ENCODE assay signal across 22 cellular contexts in genomic region chr1:174623640-174624039, GRCh38.
"Had no signal": no experiment of that assay in that cellular context is flagged by ENCODE, and none has a peak within 500 bp of the region (broad histone marks: within the 10 kb centered on the region; RNA-seq: fewer than 3 reads in every experiment).

No MANE protein-coding gene starts in this region.

- H3K4me1 Mint-ChIP-seq: IgD-negative memory B cell had no signal

- H3K27me3 Mint-ChIP-seq: IgD-negative memory B cell had no signal

- H3K9me3 ChIP-seq: SJSA1 had no signal

- H3K27ac Mint-ChIP-seq: IgD-negative memory B cell had no signal

- ATAC-seq: K562 had no signal

- H3K4me1 ChIP-seq: SJSA1 had no signal

- H3K27me3 ChIP-seq: SJSA1 had no signal

- DNase-seq: Kasumi-1, MM.1S, NCI-H1436, NCI-H187, NCI-H2029, NCI-H2081 treated with DMSO at 0.1 percent for 48 hours, NCI-H2171, NCI-H226, NCI-H446, NCI-H510A, NCI-H524 treated with DMSO at 0.1 percent for 48 hours, NCI-H69, NCI-H774, Right ventricle myocardium superior, RPMI8226, SIG-M5, SW 1271 had no signal

- H3K27ac ChIP-seq: KMS-11, SJSA1, SK-N-MC had no signal

- H3K4me3 Mint-ChIP-seq: IgD-negative memory B cell had no signal

- H3K36me3 ChIP-seq: SJSA1 had no signal

- H3K4me3 ChIP-seq: K562, SJSA1, SK-N-MC had no signal
